19 cellular contexts compared by ENCODE assay signal in genomic region chr2:221200184-221200839, GRCh38.
A peak's percentile ranks its signal among the peaks of the same experiment; 100 is the strongest.
DNase-seq lines count a peak whose midpoint lies in the region; ATAC-seq and TF ChIP-seq lines count a peak whose summit lies in the region.
"Had no signal": no experiment of that assay in that cellular context is flagged by ENCODE, and none has a peak within 500 bp of the region (broad histone marks: within the 10 kb centered on the region; RNA-seq: fewer than 3 reads in every experiment).

No MANE protein-coding gene starts in this region.

- H4K20me1 ChIP-seq in OCI-LY3 (ENCODE audit: insufficient read depth, low read length): no peaks in the 10 kb centered on the region

- peaks cover 49% of the 10 kb centered on the region for H3K4me1 ChIP-seq in OCI-LY3 (ENCODE audit: low read length)
- H3K4me1 ChIP-seq: HAP-1 had no signal

- H3K27me3 ChIP-seq in OCI-LY3 (ENCODE audit: low read depth, low read length): no peaks in the 10 kb centered on the region
- H3K27me3 ChIP-seq: SJCRH30 had no signal

- H3K36me3 ChIP-seq in OCI-LY3 (replicated peaks; ENCODE audit: low read depth, low read length): no peaks in the 10 kb centered on the region
- H3K36me3 ChIP-seq: HAP-1, SJCRH30 had no signal

- H3K4me2 ChIP-seq in OCI-LY3 (ENCODE audit: low read length): peak overlapping the region; percentile 47
- H3K4me2 ChIP-seq: PC-9 had no signal

- ATAC-seq in GM19351 (IDR thresholded peaks at IDR 0.05; ENCODE audit: unreplicated experiment) (no peak), GM18907 (IDR thresholded peaks at IDR 0.05; ENCODE audit: unreplicated experiment) (no peak)

- no peak overlapping the region for H3K9ac ChIP-seq in OCI-LY3 (ENCODE audit: low read length)

- no peaks in the 10 kb centered on the region for H3K9me3 ChIP-seq in OCI-LY3 (ENCODE audit: insufficient read depth, low read length)
- H3K9me3 ChIP-seq: HAP-1, SJCRH30 had no signal

- H3K79me2 ChIP-seq in OCI-LY3 (ENCODE audit: low read length): no peaks in the 10 kb centered on the region

- TF ChIP-seq CTCF in OCI-LY3 (IDR thresholded peaks at IDR 0.05; ENCODE audit: low read depth, low read length): no peak

- H2AFZ ChIP-seq in OCI-LY3 (ENCODE audit: low read depth, low read length): peak overlapping the region; percentile 36; the same call in 1 of the 2 replicates
- H2AFZ ChIP-seq: PC-9 had no signal

- DNase-seq in DMS153 (lab: John Stamatoyannopoulos, UW) (peak; percentile 32), NAMALWA (ENCODE audit: low spot score) (peak; percentile 33), iPS-NIHi11 (ENCODE audit: low spot score) (peak; percentile 12), COLO829 (ENCODE audit: low spot score) (no peak)
- DNase-seq: AML-193; Calu3; CD4-positive, CD25-positive, alpha-beta regulatory T cell; DND-41; GF-D8; NCI-H1417; NCI-H187 treated with DMSO at 0.1 percent for 48 hours; NCI-H526; PC-9; SJCRH30; T-helper 2 cell had no signal

- H3K27ac ChIP-seq in OCI-LY3 (ENCODE audit: low read length): peak overlapping the region; percentile 22; the same call in 1 of the 2 replicates
- H3K27ac ChIP-seq: PC-9, SJCRH30 had no signal

- no peak overlapping the region for H3K4me3 ChIP-seq in OCI-LY3 (ENCODE audit: low read length)
- H3K4me3 ChIP-seq: HAP-1, PC-9, SJCRH30 had no signal
